Comparison of ENCODE assay signal across 10 cellular contexts in genomic region chr5:14213813-14214585, GRCh38.
DNase-seq lines count a peak whose midpoint lies in the region; ATAC-seq, FAIRE-seq and TF ChIP-seq lines count a peak whose summit lies in the region.
"Had no signal": no experiment of that assay in that cellular context is flagged by ENCODE, and none has a peak within 500 bp of the region (broad histone marks: within the 10 kb centered on the region; RNA-seq: fewer than 3 reads in every experiment).

No MANE protein-coding gene starts in this region.

- POLR2A ChIA-PET in A549 (lab: Yijun Ruan, JAX) = interaction anchor here (1.2 kb wide), 1 partner anchor 51 kb away, joined by 4 read pairs; no protein-coding TSS in a partner anchor

- H3K27ac ChIP-seq in A549 = peak overlapping the region in 1 of 2 experiments; percentile 36; a peak in 1 of 6 replicates
- H3K27ac ChIP-seq in gastroesophageal sphincter = peak overlapping the region; percentile 5 to 50 (median 28)
- H3K27ac ChIP-seq in heart left ventricle = peak overlapping the region in 1 of 12 donors; percentile 34

- H3K27me3 ChIP-seq in gastroesophageal sphincter = no peaks in the 10 kb centered on the region
- H3K27me3 ChIP-seq in heart left ventricle = no peaks in the 10 kb centered on the region

- peaks cover 90% of the 10 kb centered on the region for H3K4me1 ChIP-seq in A549
- H3K4me1 ChIP-seq in gastroesophageal sphincter = peaks cover 20 to 91% (median 53%) of the 10 kb centered on the region in 3 donors
- peaks cover 0 to 76% (median 42%) of the 10 kb centered on the region in 12 donors for H3K4me1 ChIP-seq in heart left ventricle

- TF ChIP-seq CTCF in A549 (IDR thresholded peaks at IDR 0.05) (no peak), gastroesophageal sphincter (IDR thresholded peaks at IDR 0.05) (no peak), heart left ventricle (IDR thresholded peaks at IDR 0.05) (no peak)

- no peak for FAIRE-seq in A549 (lab: Jason Lieb, UNC)
- FAIRE-seq: A204.1 had no signal

- 58% methylated on average over 6 of the region's 6 CpGs for WGBS in A549 (ENCODE audit: missing lambda C conversion rate)
- WGBS in gastroesophageal sphincter (ENCODE audit: low coverage in 1 of 2), 2 donors = 66 to 79% methylated on average over 5 of the region's 6 CpGs
- 77 to 89% (median 80%) methylated on average over 6 of the region's 6 CpGs for WGBS in heart left ventricle, 4 donors

- TF ChIP-seq POLR2A in A549 (IDR thresholded peaks at IDR 0.05; ENCODE audit: low read length) (no peak), gastroesophageal sphincter (IDR thresholded peaks at IDR 0.05) (no peak), heart left ventricle (IDR thresholded peaks at IDR 0.05) (no peak)

- H3K9me3 ChIP-seq in A549 (no peaks in the 10 kb centered on the region), gastroesophageal sphincter (no peaks in the 10 kb centered on the region), heart left ventricle (no peaks in the 10 kb centered on the region)

- CTCF ChIA-PET in A549 (lab: Yijun Ruan, JAX) = interaction anchor here (0.6 to 1.3 kb wide), 3 partner anchors 12 to 195 kb away, joined by 3 to 6 read pairs (median 3); no protein-coding TSS in a partner anchor

- intact Hi-C loops in heart left ventricle (cut with DNase I) (loop anchor here in 1 of 10 donors (5.0 kb wide), 1 partner anchor 48 kb away; no protein-coding TSS in a partner anchor), head of caudate nucleus (cut with DNase I) (no loop called here)

- DNase-seq in A549 (ENCODE audit: low read depth in 1 of 2, low spot score in 1 of 2) = no peak
- DNase-seq in heart left ventricle = no peak
- no peak for DNase-seq in GDM1 (lab: John Stamatoyannopoulos, UW)
- DNase-seq in head of caudate nucleus = no peak
- no peak for DNase-seq in activated CD4-positive, alpha-beta T cell treated with anti-CD3 and anti-CD28 coated beads for 48 hours
- DNase-seq: NCI-H2029 had no signal

- TF ChIP-seq RAD21 in A549 (conservative IDR thresholded peaks at IDR 0.05 in 1 of 2, IDR thresholded peaks at IDR 0.05 in 1 of 2) = no peak

- TF ChIP-seq EP300 in A549 (IDR thresholded peaks at IDR 0.05) (no peak), gastroesophageal sphincter (IDR thresholded peaks at IDR 0.05) (no peak)

- ATAC-seq in A549 (no peak; a peak in 2 of 6 replicates), GM19452 (IDR thresholded peaks at IDR 0.05; ENCODE audit: unreplicated experiment) (peak; percentile 40), HG03196 (IDR thresholded peaks at IDR 0.05; ENCODE audit: unreplicated experiment) (peak; percentile 34), gastroesophageal sphincter (no peak), heart left ventricle (no peak)

- H3K4me2 ChIP-seq in A549 = peak overlapping the region; percentile 69

- no peaks in the 10 kb centered on the region for H3K36me3 ChIP-seq in gastroesophageal sphincter
- no peaks in the 10 kb centered on the region for H3K36me3 ChIP-seq in heart left ventricle

- H3K4me3 ChIP-seq in A549 (no peak overlapping the region), gastroesophageal sphincter (no peak overlapping the region), heart left ventricle (no peak overlapping the region)

TF ChIP-seq in A549, 52 proteins besides CTCF, POLR2A, EP300 and RAD21:
- TF ChIP-seq ZC3H11A (IDR thresholded peaks at IDR 0.05) (no peak), GATA3 (IDR thresholded peaks at IDR 0.05; ENCODE audit: borderline replicate concordance) (no peak)
TF ChIP-seq in A549: peak in this region for 0.

Comparison
In these comparisons a context has a peak if more than half of its experiments do, and no peak if none do; other contexts are left out.
1. ATAC-seq: peak in GM19452 (single experiment) and HG03196 (single experiment); none in A549 (0 of 2), gastroesophageal sphincter (single experiment) and heart left ventricle (0 of 4).